ENCODE assay signal across 8 cellular contexts in the genomic region with DNA sequence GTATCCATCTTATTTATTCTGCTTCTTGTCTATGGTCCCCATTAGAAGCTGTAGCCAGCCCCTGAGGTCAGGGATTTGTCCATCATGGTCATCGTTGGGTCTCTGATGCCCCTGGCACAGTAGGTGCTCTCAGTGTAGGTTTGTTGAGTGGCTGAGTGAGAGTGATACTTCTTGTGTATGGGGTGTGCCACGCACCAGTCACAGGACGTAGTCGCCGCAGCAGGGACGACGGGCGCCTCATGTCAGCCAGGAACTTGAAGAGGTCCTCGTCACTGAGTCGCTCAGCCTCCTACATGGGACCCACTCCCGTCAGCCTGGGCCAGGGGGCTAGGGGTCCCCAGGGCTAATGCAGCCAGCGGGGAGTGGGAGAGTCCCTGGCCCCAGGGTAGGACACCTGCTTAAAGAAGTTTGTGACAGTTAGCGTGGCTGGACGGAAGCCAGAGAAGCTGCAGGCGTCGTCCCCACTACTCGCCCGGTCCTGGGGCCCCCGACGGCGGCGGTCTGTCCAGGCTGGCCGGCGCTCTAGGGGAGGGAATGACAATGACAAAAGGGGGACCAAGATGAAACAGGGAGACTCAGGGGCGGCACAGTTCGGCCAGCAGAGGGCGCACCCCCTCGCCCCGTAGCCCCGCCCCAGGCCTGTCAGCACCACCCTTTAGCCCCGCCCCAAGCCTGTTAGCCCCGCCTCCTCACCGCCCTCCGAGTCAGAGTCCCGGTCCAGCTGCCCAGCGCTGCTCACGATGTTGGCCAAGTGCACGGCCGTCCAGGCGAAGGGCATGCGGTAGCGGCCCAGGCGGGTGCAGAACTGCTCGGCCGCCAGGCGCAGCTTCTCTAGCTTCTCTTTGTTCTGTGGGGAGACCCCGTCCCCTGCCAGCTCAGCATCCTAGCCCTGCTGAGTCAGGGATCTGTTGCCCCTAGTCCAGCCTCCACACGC. TPM values are rescaled to one million over a fixed set of nuclear protein-coding genes. Genes with fewer than 3 reads are reported as not detected.
DNase-seq lines count a peak whose midpoint lies in the region; ATAC-seq and TF ChIP-seq lines count a peak whose summit lies in the region.

No MANE protein-coding gene starts in this region.

- no peak overlapping the region for H3K27ac ChIP-seq in HUES64 (ENCODE audit: low read depth, low read length)
- H3K27ac ChIP-seq in upper lobe of left lung, result peak overlapping the region; percentile 41 to 82 (median 78)

- no peak overlapping the region for H3K27ac Mint-ChIP-seq in progenitor cell of endocrine pancreas

- POLR2A ChIA-PET in GM10248 (lab: Yijun Ruan, JAX), result no interaction called here

- ATAC-seq in Right ventricle myocardium superior (ENCODE audit: poor library complexity) (peak; percentile 91), upper lobe of left lung (ENCODE audit: low FRiP score in 2 of 2) (peak; percentile 94 to 95), GM18517 (IDR thresholded peaks at IDR 0.05; ENCODE audit: unreplicated experiment) (no peak)

- no peaks in the 10 kb centered on the region for H3K4me1 Mint-ChIP-seq in progenitor cell of endocrine pancreas (ENCODE audit: low read depth)

- peak in 1 of 4 donors; percentile 36 for TF ChIP-seq POLR2A in upper lobe of left lung (IDR thresholded peaks at IDR 0.05)

- no peaks in the 10 kb centered on the region for H3K9me3 ChIP-seq in HUES64 (ENCODE audit: insufficient read depth, low read depth, low read length)
- peaks cover 0 to 4% (median 0%) of the 10 kb centered on the region in 4 donors for H3K9me3 ChIP-seq in upper lobe of left lung

- no peaks in the 10 kb centered on the region for H3K27me3 ChIP-seq in HUES64 (ENCODE audit: insufficient read depth, low read length)
- H3K27me3 ChIP-seq in upper lobe of left lung, result no peaks in the 10 kb centered on the region

- no peaks in the 10 kb centered on the region for H3K9me3 Mint-ChIP-seq in progenitor cell of endocrine pancreas (ENCODE audit: low read depth)

- H3K4me3 ChIP-seq in HUES64 (ENCODE audit: low read length) (0 out of 2 replicates have a peak overlapping the region, but pooled peaks have one; percentile 24), upper lobe of left lung (peak overlapping the region in 1 of 4 donors; percentile 4)

- H3K36me3 ChIP-seq in HUES64 (ENCODE audit: insufficient read depth, low read length), result peaks cover 44% of the 10 kb centered on the region
- peaks cover 0 to 83% (median 24%) of the 10 kb centered on the region in 4 donors for H3K36me3 ChIP-seq in upper lobe of left lung

- peak; percentile 99 for DNase-seq in GM10248 (ENCODE audit: extremely low spot score)
- DNase-seq in SKM-1 (lab: John Stamatoyannopoulos, UW; ENCODE audit: unreplicated experiment), result peak; percentile 57
- DNase-seq in activated naive CD4-positive, alpha-beta T cell treated with anti-CD3 and anti-CD28 coated beads, Interleukin-2, amount 50 U/mL, for 16 hours, result peak; percentile 84
- DNase-seq in Right ventricle myocardium superior, result peak; percentile 96
- peak; percentile 78 for DNase-seq in progenitor cell of endocrine pancreas (ENCODE audit: low spot score, unreplicated experiment)
- DNase-seq in upper lobe of left lung, result peak; percentile 95 to 97

- no peaks in the 10 kb centered on the region for H3K27me3 Mint-ChIP-seq in progenitor cell of endocrine pancreas

- H3K36me3 Mint-ChIP-seq in progenitor cell of endocrine pancreas (ENCODE audit: insufficient read depth), result peaks cover 31% of the 10 kb centered on the region

- CTCF ChIA-PET in GM10248 (lab: Yijun Ruan, JAX), result interaction anchor here (0.7 to 3.6 kb wide), 25 partner anchors 9 to 745 kb away, joined by 3 to 12 read pairs (median 4); no protein-coding TSS in a partner anchor

- peak; percentile 41 for TF ChIP-seq CTCF in GM10248 (IDR thresholded peaks at IDR 0.05; ENCODE audit: control extremely low read depth, extremely low read depth, low read depth, missing control alignments)
- peak; percentile 71 for TF ChIP-seq CTCF in progenitor cell of endocrine pancreas (IDR thresholded peaks at IDR 0.05; ENCODE audit: unreplicated experiment)
- TF ChIP-seq CTCF in upper lobe of left lung (IDR thresholded peaks at IDR 0.05), result peak; percentile 59 to 89 (median 72)

- H3K4me3 Mint-ChIP-seq in progenitor cell of endocrine pancreas (ENCODE audit: low read depth), result no peak overlapping the region

- TF ChIP-seq EP300 in upper lobe of left lung (IDR thresholded peaks at IDR 0.05), result no peak

- WGBS in HUES64, result 34% methylated on average over 48 of the region's 48 CpGs
- 19 to 88% methylated on average over 7 to 32 of the region's 48 CpGs for WGBS in upper lobe of left lung, 2 donors

- no peak overlapping the region for H3K9ac ChIP-seq in HUES64 (ENCODE audit: low read depth, low read length)

- H3K4me1 ChIP-seq in HUES64 (ENCODE audit: insufficient read depth, low read length), result 0 out of 2 replicates have a peak, but pooled peaks cover 4% of the 10 kb centered on the region
- H3K4me1 ChIP-seq in upper lobe of left lung, result peaks cover 22 to 45% (median 37%) of the 10 kb centered on the region in 4 donors

- intact Hi-C loops in Right ventricle myocardium superior (cut with DNase I), result no loop called here

RNA-seq across cellular contexts. Expression of a gene that starts 3.7 kb away (rescaled TPM):
- not detected for polyA plus RNA-seq in HUES64 (2013, experiment 1 of 2)
- not detected for polyA plus RNA-seq in HUES64 (2013, experiment 2 of 2)
- 0.40 TPM for total RNA-seq in Right ventricle myocardium superior
- total RNA-seq in progenitor cell of endocrine pancreas, result not detected in 2 replicates
- 1 to 10 TPM in 1 of 6 donors, not detected in 5; 5.2 TPM for total RNA-seq in upper lobe of left lung

RNA-seq across cellular contexts. Expression of a gene that starts 19.2 kb away (rescaled TPM):
- polyA plus RNA-seq in HUES64 (2013, experiment 1 of 2), result 16.9 TPM
- polyA plus RNA-seq in HUES64 (2013, experiment 2 of 2), result 26.4 TPM
- total RNA-seq in Right ventricle myocardium superior (32.0 TPM), progenitor cell of endocrine pancreas (88.0 and 89.1 TPM in 2 replicates), upper lobe of left lung (100 to 1,000 TPM in 3 of 6 donors, 10 to 100 TPM in 3; 34.5 to 203 (median 116) TPM)

RNA-seq across cellular contexts. Expression of a gene that starts 45.8 kb away (rescaled TPM):
- polyA plus RNA-seq in HUES64 (2013, experiment 1 of 2), result 34.1 TPM
- 32.4 TPM for polyA plus RNA-seq in HUES64 (2013, experiment 2 of 2)
- 383 TPM for total RNA-seq in Right ventricle myocardium superior
- 27.6 and 29.1 TPM in 2 replicates for total RNA-seq in progenitor cell of endocrine pancreas
- 100 to 1,000 TPM; 144 to 295 (median 240) TPM for total RNA-seq in upper lobe of left lung

RNA-seq across cellular contexts. Expression of a gene that starts 52.8 kb away (rescaled TPM):
- not detected for polyA plus RNA-seq in HUES64 (2013, experiment 1 of 2)
- polyA plus RNA-seq in HUES64 (2013, experiment 2 of 2), result not detected
- total RNA-seq in Right ventricle myocardium superior (not detected), progenitor cell of endocrine pancreas (not detected in 2 replicates), upper lobe of left lung (not detected)
